1 cellular context compared by ENCODE assay signal in the genomic region with DNA sequence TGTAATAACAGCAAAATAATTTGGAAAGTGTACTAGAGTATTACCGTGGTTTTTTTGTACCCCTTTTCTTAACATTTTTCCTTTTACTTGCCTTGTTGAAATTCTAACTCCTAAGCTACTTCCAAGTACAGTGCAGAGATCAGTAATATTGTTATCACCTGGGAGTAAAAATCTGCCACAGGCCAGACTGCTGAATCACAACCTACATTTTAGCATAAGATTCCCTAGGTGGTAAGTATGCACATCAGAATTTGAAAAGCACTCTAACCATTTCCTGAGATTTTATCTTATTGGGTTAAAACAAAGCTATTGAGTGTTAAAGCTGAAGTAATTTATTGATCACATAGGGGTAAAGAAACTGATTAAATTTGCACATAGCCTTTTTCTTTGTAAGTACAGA.
TF ChIP-seq lines count a peak whose summit lies in the region.

No MANE protein-coding gene starts in this region.

TF ChIP-seq in HCT116, 20 proteins besides CTCF, POLR2A, EP300 and RAD21 (continued from another document):
- TF ChIP-seq, protein P1, sequence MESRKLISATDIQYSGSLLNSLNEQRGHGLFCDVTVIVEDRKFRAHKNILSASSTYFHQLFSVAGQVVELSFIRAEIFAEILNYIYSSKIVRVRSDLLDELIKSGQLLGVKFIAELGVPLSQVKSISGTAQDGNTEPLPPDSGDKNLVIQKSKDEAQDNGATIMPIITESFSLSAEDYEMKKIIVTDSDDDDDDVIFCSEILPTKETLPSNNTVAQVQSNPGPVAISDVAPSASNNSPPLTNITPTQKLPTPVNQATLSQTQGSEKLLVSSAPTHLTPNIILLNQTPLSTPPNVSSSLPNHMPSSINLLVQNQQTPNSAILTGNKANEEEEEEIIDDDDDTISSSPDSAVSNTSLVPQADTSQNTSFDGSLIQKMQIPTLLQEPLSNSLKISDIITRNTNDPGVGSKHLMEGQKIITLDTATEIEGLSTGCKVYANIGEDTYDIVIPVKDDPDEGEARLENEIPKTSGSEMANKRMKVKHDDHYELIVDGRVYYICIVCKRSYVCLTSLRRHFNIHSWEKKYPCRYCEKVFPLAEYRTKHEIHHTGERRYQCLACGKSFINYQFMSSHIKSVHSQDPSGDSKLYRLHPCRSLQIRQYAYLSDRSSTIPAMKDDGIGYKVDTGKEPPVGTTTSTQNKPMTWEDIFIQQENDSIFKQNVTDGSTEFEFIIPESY (IDR thresholded peaks at IDR 0.05; ENCODE audit: extremely low read depth, insufficient replicate concordance, low read length) = no peak
- TF ChIP-seq SP1 (IDR thresholded peaks at IDR 0.05; ENCODE audit: low read depth) = no peak
- TF ChIP-seq, protein P2, sequence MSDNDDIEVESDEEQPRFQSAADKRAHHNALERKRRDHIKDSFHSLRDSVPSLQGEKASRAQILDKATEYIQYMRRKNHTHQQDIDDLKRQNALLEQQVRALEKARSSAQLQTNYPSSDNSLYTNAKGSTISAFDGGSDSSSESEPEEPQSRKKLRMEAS (IDR thresholded peaks at IDR 0.05) = no peak
- no peak for TF ChIP-seq FOSL1 (IDR thresholded peaks at IDR 0.05; ENCODE audit: low read depth)
- no peak for TF ChIP-seq CEBPB (IDR thresholded peaks at IDR 0.05; ENCODE audit: low read depth)
- TF ChIP-seq SRF (IDR thresholded peaks at IDR 0.05; ENCODE audit: low read depth) = no peak
- TF ChIP-seq, protein P3, sequence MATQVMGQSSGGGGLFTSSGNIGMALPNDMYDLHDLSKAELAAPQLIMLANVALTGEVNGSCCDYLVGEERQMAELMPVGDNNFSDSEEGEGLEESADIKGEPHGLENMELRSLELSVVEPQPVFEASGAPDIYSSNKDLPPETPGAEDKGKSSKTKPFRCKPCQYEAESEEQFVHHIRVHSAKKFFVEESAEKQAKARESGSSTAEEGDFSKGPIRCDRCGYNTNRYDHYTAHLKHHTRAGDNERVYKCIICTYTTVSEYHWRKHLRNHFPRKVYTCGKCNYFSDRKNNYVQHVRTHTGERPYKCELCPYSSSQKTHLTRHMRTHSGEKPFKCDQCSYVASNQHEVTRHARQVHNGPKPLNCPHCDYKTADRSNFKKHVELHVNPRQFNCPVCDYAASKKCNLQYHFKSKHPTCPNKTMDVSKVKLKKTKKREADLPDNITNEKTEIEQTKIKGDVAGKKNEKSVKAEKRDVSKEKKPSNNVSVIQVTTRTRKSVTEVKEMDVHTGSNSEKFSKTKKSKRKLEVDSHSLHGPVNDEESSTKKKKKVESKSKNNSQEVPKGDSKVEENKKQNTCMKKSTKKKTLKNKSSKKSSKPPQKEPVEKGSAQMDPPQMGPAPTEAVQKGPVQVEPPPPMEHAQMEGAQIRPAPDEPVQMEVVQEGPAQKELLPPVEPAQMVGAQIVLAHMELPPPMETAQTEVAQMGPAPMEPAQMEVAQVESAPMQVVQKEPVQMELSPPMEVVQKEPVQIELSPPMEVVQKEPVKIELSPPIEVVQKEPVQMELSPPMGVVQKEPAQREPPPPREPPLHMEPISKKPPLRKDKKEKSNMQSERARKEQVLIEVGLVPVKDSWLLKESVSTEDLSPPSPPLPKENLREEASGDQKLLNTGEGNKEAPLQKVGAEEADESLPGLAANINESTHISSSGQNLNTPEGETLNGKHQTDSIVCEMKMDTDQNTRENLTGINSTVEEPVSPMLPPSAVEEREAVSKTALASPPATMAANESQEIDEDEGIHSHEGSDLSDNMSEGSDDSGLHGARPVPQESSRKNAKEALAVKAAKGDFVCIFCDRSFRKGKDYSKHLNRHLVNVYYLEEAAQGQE (IDR thresholded peaks at IDR 0.05; ENCODE audit: low read depth) = no peak
- no peak for TF ChIP-seq SIN3A (IDR thresholded peaks at IDR 0.05; ENCODE audit: low read depth)
- TF ChIP-seq, protein P4, sequence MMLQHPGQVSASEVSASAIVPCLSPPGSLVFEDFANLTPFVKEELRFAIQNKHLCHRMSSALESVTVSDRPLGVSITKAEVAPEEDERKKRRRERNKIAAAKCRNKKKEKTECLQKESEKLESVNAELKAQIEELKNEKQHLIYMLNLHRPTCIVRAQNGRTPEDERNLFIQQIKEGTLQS (IDR thresholded peaks at IDR 0.05) = no peak
- no peak for TF ChIP-seq CBX3 (IDR thresholded peaks at IDR 0.05; ENCODE audit: low read depth)
- TF ChIP-seq ZFX (IDR thresholded peaks at IDR 0.05) = no peak
TF ChIP-seq in HCT116: peak in this region for 0.
